In the genomic region with DNA sequence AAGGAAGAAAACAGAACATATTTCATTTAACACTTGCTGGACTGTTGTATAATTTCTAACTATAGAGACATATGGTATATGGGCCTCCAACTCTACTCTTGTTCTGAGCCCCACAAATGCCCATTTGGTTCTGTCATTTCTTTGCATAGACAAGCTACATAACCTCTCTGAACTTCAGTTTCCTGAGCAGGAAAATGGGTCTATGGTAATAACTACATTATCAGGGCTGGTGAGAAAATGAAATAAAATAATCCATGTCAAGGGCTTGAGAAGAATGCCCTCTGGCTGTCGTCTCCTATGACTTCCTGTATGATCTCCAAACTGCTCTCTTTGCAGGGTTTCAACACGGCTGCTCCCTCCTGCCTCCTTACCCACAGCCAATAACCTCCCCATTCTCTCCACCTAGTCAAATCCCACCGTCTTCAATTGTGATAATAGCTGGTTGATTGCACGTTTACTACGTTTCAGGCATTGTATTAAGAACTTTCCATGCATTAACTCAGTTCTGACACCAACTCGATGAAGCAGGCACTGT, we compare ENCODE assay signal across 8 cellular contexts. TPM values are rescaled to one million over a fixed set of nuclear protein-coding genes. Genes with fewer than 3 reads are reported as not detected.
DNase-seq lines count a peak whose midpoint lies in the region; ATAC-seq, FAIRE-seq and TF ChIP-seq lines count a peak whose summit lies in the region.

No MANE protein-coding gene starts in this region.

- H3K27me3 ChIP-seq in RWPE2 (ENCODE audit: insufficient read depth, poor library complexity, severe bottlenecking) = no peaks in the 10 kb centered on the region

- intact Hi-C loops in sciatic nerve (cut with DNase I) = no loop called here

- H3K4me1 Mint-ChIP-seq in activated T-cell treated with anti-CD3 and anti-CD28 coated beads, Interleukin-2, amount 50 U/mL, for 24 hours (ENCODE audit: low read depth) = peaks cover 16% of the 10 kb centered on the region

- H3K27me3 Mint-ChIP-seq in activated T-cell treated with anti-CD3 and anti-CD28 coated beads, Interleukin-2, amount 50 U/mL, for 24 hours = no peaks in the 10 kb centered on the region

- no peak overlapping the region for H3K27ac Mint-ChIP-seq in activated T-cell treated with anti-CD3 and anti-CD28 coated beads, Interleukin-2, amount 50 U/mL, for 24 hours

- in situ Hi-C loops in KBM-7 (cut with MboI; ENCODE audit: low pct_unique_long_range_greater_than_20kb, low sequenced_read_pairs) = no loop called here

- peaks cover 27% of the 10 kb centered on the region for H3K4me1 ChIP-seq in RWPE2 (ENCODE audit: insufficient read depth, poor library complexity, severe bottlenecking)

- H3K36me3 ChIP-seq in RWPE2 (ENCODE audit: low read depth) = no peaks in the 10 kb centered on the region

- no peak overlapping the region for H3K4me3 Mint-ChIP-seq in activated T-cell treated with anti-CD3 and anti-CD28 coated beads, Interleukin-2, amount 50 U/mL, for 24 hours

- no peaks in the 10 kb centered on the region for H3K36me3 Mint-ChIP-seq in activated T-cell treated with anti-CD3 and anti-CD28 coated beads, Interleukin-2, amount 50 U/mL, for 24 hours (ENCODE audit: low read depth)

- H3K9me3 Mint-ChIP-seq in activated T-cell treated with anti-CD3 and anti-CD28 coated beads, Interleukin-2, amount 50 U/mL, for 24 hours = no peaks in the 10 kb centered on the region

- FAIRE-seq in GM19239 (lab: Jason Lieb, UNC) = peak; percentile 28

- H3K4me3 ChIP-seq in RWPE2 (ENCODE audit: severe bottlenecking) (no peak overlapping the region), foreskin fibroblast (ENCODE audit: low read depth in 1 of 2, low read length in 2 of 2) (peak overlapping the region; percentile 45 to 58)

- no peak for DNase-seq in GM19239 (ENCODE audit: insufficient read length, low spot score)
- DNase-seq in RWPE2 (ENCODE audit: low spot score) = no peak
- peak; percentile 48 to 71 for DNase-seq in foreskin fibroblast
- DNase-seq in sciatic nerve (ENCODE audit: low spot score) = no peak
- no peak for DNase-seq in activated T-cell treated with anti-CD3 and anti-CD28 coated beads, Interleukin-2, amount 50 U/mL, for 24 hours
- no peak for DNase-seq in activated CD4-positive, alpha-beta T cell treated with anti-CD3 and anti-CD28 coated beads, Interleukin-2, amount 50 U/mL, for 4 hours
- DNase-seq in stimulated activated CD4-positive, alpha-beta T cell treated with anti-CD3 and anti-CD28 coated beads, Interleukin-2, amount 100 ng/mL, for 24 hours = no peak
- no peak for DNase-seq in KBM-7

- H3K27ac ChIP-seq in RWPE2 (ENCODE audit: poor library complexity, severe bottlenecking) = peak overlapping the region; percentile 72

- ATAC-seq in RWPE2 (ENCODE audit: low read depth) (no peak), sciatic nerve (peak; percentile 63)

- H3K9me3 ChIP-seq in RWPE2 (ENCODE audit: severe bottlenecking) = no peaks in the 10 kb centered on the region

- TF ChIP-seq CTCF in RWPE2 (IDR thresholded peaks at IDR 0.05; ENCODE audit: poor library complexity, severe bottlenecking) (no peak), foreskin fibroblast (IDR thresholded peaks at IDR 0.05; ENCODE audit: low read depth, low read length) (no peak)

RNA-seq across cellular contexts. Expression of a gene that starts 12.0 kb away (rescaled TPM):
- 15.6 TPM for total RNA-seq in sciatic nerve

RNA-seq across cellular contexts. Expression of a gene that starts 16.0 kb away (rescaled TPM):
- 17.0 TPM for total RNA-seq in sciatic nerve

RNA-seq across cellular contexts. Expression of a gene that starts 18.8 kb away (rescaled TPM):
- total RNA-seq in sciatic nerve = 8.7 TPM

RNA-seq across cellular contexts. Expression of a gene that starts 37.5 kb away (rescaled TPM):
- total RNA-seq in sciatic nerve = 39.6 TPM

RNA-seq across cellular contexts. Expression of a gene that starts 51.8 kb away (rescaled TPM):
- not detected for total RNA-seq in sciatic nerve

Comparison
In these comparisons a context has a peak if more than half of its experiments do, and no peak if none do; other contexts are left out.
1. DNase-seq: peak in foreskin fibroblast (2 of 2); none in GM19239 (single experiment), RWPE2 (single experiment), sciatic nerve (single experiment), activated T-cell treated with anti-CD3 and anti-CD28 coated beads, Interleukin-2, amount 50 U/mL, for 24 hours (single experiment), activated CD4-positive, alpha-beta T cell treated with anti-CD3 and anti-CD28 coated beads, Interleukin-2, amount 50 U/mL, for 4 hours (0 of 2), stimulated activated CD4-positive, alpha-beta T cell treated with anti-CD3 and anti-CD28 coated beads, Interleukin-2, amount 100 ng/mL, for 24 hours (0 of 2) and KBM-7 (single experiment).